Comparison of ENCODE assay signal across 1 cellular context in the genomic region with DNA sequence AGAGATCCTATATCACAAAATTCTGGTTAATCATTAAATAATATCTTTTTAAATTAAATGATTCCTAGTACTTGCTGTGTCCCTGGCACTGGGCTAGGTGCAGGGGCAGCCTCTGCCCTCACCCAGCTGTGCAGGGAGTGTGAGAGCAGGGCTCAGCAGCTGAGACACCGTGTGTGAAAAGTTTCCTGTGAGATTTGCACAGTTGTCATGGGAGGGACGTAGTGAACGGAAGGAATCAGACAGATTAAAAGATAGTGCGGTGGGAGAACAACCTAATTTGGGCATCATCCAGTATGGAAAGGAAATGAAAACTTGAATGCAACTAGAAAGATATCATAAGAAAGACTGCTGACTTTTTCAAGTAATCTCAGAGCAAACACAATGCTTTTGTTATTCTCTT.
TF ChIP-seq lines count a peak whose summit lies in the region.

No MANE protein-coding gene starts in this region.

TF ChIP-seq in HepG2, 621 proteins besides CTCF, POLR2A, EP300 and RAD21:
- no peak for TF ChIP-seq ZNF770 (CRISPR knock-in tag; IDR thresholded peaks at IDR 0.05)
- TF ChIP-seq, protein P1, sequence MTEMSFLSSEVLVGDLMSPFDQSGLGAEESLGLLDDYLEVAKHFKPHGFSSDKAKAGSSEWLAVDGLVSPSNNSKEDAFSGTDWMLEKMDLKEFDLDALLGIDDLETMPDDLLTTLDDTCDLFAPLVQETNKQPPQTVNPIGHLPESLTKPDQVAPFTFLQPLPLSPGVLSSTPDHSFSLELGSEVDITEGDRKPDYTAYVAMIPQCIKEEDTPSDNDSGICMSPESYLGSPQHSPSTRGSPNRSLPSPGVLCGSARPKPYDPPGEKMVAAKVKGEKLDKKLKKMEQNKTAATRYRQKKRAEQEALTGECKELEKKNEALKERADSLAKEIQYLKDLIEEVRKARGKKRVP (CRISPR knock-in tag; IDR thresholded peaks at IDR 0.05): no peak
